ENCODE assay signal across 8 cellular contexts in the genomic region with DNA sequence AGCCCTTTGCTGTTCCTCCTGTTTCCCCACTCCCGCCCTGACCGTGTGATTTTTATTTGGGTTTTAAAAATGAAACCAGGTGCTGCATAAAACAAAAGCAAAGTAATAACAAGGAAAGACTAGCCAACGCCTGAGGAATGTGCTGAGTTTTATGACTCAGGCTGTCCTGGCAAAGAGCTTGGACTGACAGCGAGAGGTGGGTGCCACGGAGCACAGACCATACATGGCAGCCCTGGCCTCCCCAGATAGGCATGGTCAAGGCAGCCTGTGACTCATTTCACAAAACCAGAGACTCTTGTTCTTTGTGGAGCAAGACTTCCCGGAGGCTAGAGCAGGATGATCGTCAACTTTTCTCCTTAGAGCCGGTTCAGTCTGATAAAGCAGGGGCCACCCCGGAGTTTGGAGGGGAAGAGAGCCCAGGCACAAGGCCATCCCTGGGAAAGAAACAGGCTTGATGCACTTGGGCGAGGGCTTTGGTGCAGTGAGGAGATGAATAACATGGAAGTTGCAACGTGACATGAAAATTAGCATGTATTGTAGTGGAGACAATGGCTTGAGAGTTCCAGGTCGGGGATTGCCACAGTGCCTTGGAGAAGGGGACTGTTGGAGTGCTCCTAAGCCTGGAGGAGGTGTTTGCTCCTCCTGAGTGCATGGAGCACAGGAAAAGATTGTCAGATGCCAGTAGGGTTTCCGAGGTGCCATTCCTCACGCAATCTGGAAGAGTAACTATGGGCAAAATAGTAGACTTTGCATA. TPM values are rescaled to one million over a fixed set of nuclear protein-coding genes. Genes with fewer than 3 reads are reported as not detected.
DNase-seq lines count a peak whose midpoint lies in the region; ATAC-seq, FAIRE-seq and TF ChIP-seq lines count a peak whose summit lies in the region.

No MANE protein-coding gene starts in this region.

- H3K4me3 Mint-ChIP-seq in glutamatergic neuron (ENCODE audit: unreplicated experiment), result peak overlapping the region; percentile 2

- no peaks in the 10 kb centered on the region for H3K36me3 Mint-ChIP-seq in glutamatergic neuron (ENCODE audit: unreplicated experiment)

- H3K27ac ChIP-seq in A549, result peak overlapping the region; percentile 77 to 97
- H3K27ac ChIP-seq in small intestine (ENCODE audit: low read depth in 1 of 2, low read length in 1 of 2), result peak overlapping the region in 1 of 2 donors; percentile 85

- FAIRE-seq in A549 (lab: Jason Lieb, UNC) (no peak), small intestine (lab: Jason Lieb, UNC) (no peak)

- H3K36me3 ChIP-seq in small intestine (ENCODE audit: control insufficient read depth in 2 of 2, insufficient read depth in 2 of 2, low read length in 2 of 2), result no peaks in the 10 kb centered on the region
- H3K36me3 ChIP-seq in H7 (replicated peaks; ENCODE audit: control insufficient read depth, insufficient read depth, low read length), result no peaks in the 10 kb centered on the region

- H3K9me3 Mint-ChIP-seq in glutamatergic neuron (ENCODE audit: unreplicated experiment), result peaks cover 2% of the 10 kb centered on the region

- H3K9me3 ChIP-seq in A549 (no peaks in the 10 kb centered on the region), small intestine (ENCODE audit: control insufficient read depth, low read depth) (no peaks in the 10 kb centered on the region)

- TF ChIP-seq POLR2A in A549 (IDR thresholded peaks at IDR 0.05; ENCODE audit: low read length), result no peak

- peak in 1 of 2 experiments; percentile 21; a peak in 1 of 5 replicates for TF ChIP-seq EP300 in A549 (IDR thresholded peaks at IDR 0.05)

- peaks cover 13% of the 10 kb centered on the region for H3K4me1 Mint-ChIP-seq in glutamatergic neuron (ENCODE audit: low read depth, unreplicated experiment)

- H3K4me2 ChIP-seq in A549, result peak overlapping the region; percentile 75

- POLR2A ChIA-PET in A549 (lab: Yijun Ruan, JAX), result no interaction called here

- H3K4me1 ChIP-seq in A549 (peaks cover 72% of the 10 kb centered on the region), small intestine (ENCODE audit: control insufficient read depth in 2 of 2, insufficient read depth in 1 of 2, low read depth in 1 of 2, low read length in 1 of 2) (peaks cover 0 to 17% of the 10 kb centered on the region in 2 donors)

- H3K27ac Mint-ChIP-seq in glutamatergic neuron (ENCODE audit: unreplicated experiment), result no peak overlapping the region

- peak in 1 of 2 experiments; percentile 15; a peak in 1 of 5 replicates for TF ChIP-seq RAD21 in A549 (conservative IDR thresholded peaks at IDR 0.05 in 1 of 2, IDR thresholded peaks at IDR 0.05 in 1 of 2)

- ATAC-seq in A549 (peak; percentile 67 to 74), GM21381 (IDR thresholded peaks at IDR 0.05; ENCODE audit: unreplicated experiment) (peak; percentile 29), GM21515 (IDR thresholded peaks at IDR 0.05; ENCODE audit: unreplicated experiment) (no peak), GM18511 (IDR thresholded peaks at IDR 0.05; ENCODE audit: unreplicated experiment) (no peak)

- H3K4me3 ChIP-seq in A549 (no peak overlapping the region), small intestine (ENCODE audit: low read depth in 1 of 2, low read length in 2 of 2) (peak overlapping the region in 1 of 2 donors; percentile 5), H7 (ENCODE audit: insufficient read depth, low read depth, low read length) (no peak overlapping the region)

- no peaks in the 10 kb centered on the region for H3K27me3 ChIP-seq in small intestine (ENCODE audit: control insufficient read depth in 2 of 2, insufficient read depth in 2 of 2, low read length in 2 of 2)
- no peaks in the 10 kb centered on the region for H3K27me3 ChIP-seq in H7 (ENCODE audit: control insufficient read depth, insufficient read depth, low read length)

- peaks cover 2% of the 10 kb centered on the region for H3K27me3 Mint-ChIP-seq in glutamatergic neuron (ENCODE audit: unreplicated experiment)

- WGBS in A549 (ENCODE audit: missing lambda C conversion rate), result 13% methylated on average over 14 of the region's 14 CpGs
- 23 to 50% (median 37%) methylated on average over 14 of the region's 14 CpGs for WGBS in small intestine, 3 donors

- TF ChIP-seq CTCF in A549 (IDR thresholded peaks at IDR 0.05), result no peak
- TF ChIP-seq CTCF in glutamatergic neuron (IDR thresholded peaks at IDR 0.05; ENCODE audit: partially characterized antibody, unreplicated experiment), result no peak

- CTCF ChIA-PET in A549 (lab: Yijun Ruan, JAX), result interaction anchor here (0.9 kb wide), 1 partner anchor 9 kb away, joined by 3 read pairs; no protein-coding TSS in a partner anchor

- DNase-seq in A549 (ENCODE audit: low read depth in 1 of 2, low spot score in 1 of 2) (peak; percentile 45 to 72), T1000 (lab: John Stamatoyannopoulos, UW) (peak; percentile 62), glutamatergic neuron (no peak), small intestine (peak; percentile 56), H7 (no peak)

TF ChIP-seq in A549, 52 proteins besides CTCF, POLR2A, EP300 and RAD21:
- TF ChIP-seq, protein P1, sequence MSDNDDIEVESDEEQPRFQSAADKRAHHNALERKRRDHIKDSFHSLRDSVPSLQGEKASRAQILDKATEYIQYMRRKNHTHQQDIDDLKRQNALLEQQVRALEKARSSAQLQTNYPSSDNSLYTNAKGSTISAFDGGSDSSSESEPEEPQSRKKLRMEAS (IDR thresholded peaks at IDR 0.05), result no peak; the same call in 1 of the 2 replicates
- TF ChIP-seq JUNB (IDR thresholded peaks at IDR 0.05), result peak; percentile 20; the same call in 1 of the 2 replicates
- no peak for TF ChIP-seq HOXB13 (CRISPR knock-in tag; IDR thresholded peaks at IDR 0.05; ENCODE audit: low read depth)
- no peak for TF ChIP-seq JUN (IDR thresholded peaks at IDR 0.05)
- peak; percentile 20; the same call in 1 of the 2 replicates for TF ChIP-seq GATA3 (IDR thresholded peaks at IDR 0.05; ENCODE audit: borderline replicate concordance)
- TF ChIP-seq FOSL2 (IDR thresholded peaks at IDR 0.05), result no peak
- peak; percentile 68 for TF ChIP-seq FOSL2 (CRISPR knock-in tag; IDR thresholded peaks at IDR 0.05)
TF ChIP-seq in A549: peak in this region for 3.

RNA-seq across cellular contexts. Expression of a gene that starts 54.8 kb away (rescaled TPM):
- polyA plus RNA-seq in A549 (2011; rRNA removed) (not detected in 2 replicates), A549 (2017; fragmentation: RNase III; extraction: RNeasy Plus Mini Kit Qiagen cat#74134 plus additional on column Dnase treatment) (not detected in 3 replicates), small intestine (not detected)
- polyA plus RNA-seq in A549 (2012; cell fraction: cytosol; rRNA removed), result not detected in 2 replicates
- polyA plus RNA-seq in A549 (2012; cell fraction: nucleus; rRNA removed), result not detected in 2 replicates
- polyA minus RNA-seq in A549 (2011; rRNA and poly(A)+ RNA removed), result not detected in 2 replicates
- total RNA-seq in glutamatergic neuron (ENCODE audit: unreplicated experiment), result not detected
- total RNA-seq in H7 (2014; rRNA removed; shearing (Covaris generic)), result 3.9 and 17.9 TPM in 2 replicates

Comparison
In these comparisons a context has a peak if more than half of its experiments do, and no peak if none do; other contexts are left out.
1. ATAC-seq: peak in A549 (2 of 2) and GM21381 (single experiment); none in GM21515 (single experiment) and GM18511 (single experiment).
2. DNase-seq: peak in A549 (2 of 2), T1000 (single experiment) and small intestine (single experiment); none in glutamatergic neuron (single experiment) and H7 (single experiment).